ENCODE assay signal across 12 cellular contexts in genomic region chr17:80322864-80323263, GRCh38.
"Had no signal": no experiment of that assay in that cellular context is flagged by ENCODE, and none has a peak within 500 bp of the region (broad histone marks: within the 10 kb centered on the region; RNA-seq: fewer than 3 reads in every experiment).

No MANE protein-coding gene starts in this region.

- ATAC-seq: body of pancreas, left lobe of liver, sciatic nerve had no signal

- DNase-seq: activated CD8-positive, alpha-beta memory T cell treated with anti-CD3 and anti-CD28 coated beads for 24 hours; activated gamma-delta T cell treated with Interleukin-2 at 50 U/mL for 16 hours; amniotic stem cell; body of pancreas; caudate nucleus; esophagus squamous epithelium; midbrain; ovary; SIG-M5; thyroid gland had no signal
